In genomic region chr5:179980767-179981166, GRCh38 we compare ENCODE assay signal across 20 cellular contexts.
"Had no signal": no experiment of that assay in that cellular context is flagged by ENCODE, and none has a peak within 500 bp of the region (broad histone marks: within the 10 kb centered on the region; RNA-seq: fewer than 3 reads in every experiment).

No MANE protein-coding gene starts in this region.

- H3K27ac Mint-ChIP-seq: stimulated activated naive B cell treated with anti-CD40 and anti-IgM and Interleukin-4, amounts not matched to agents 10 μg/mL and 1 μg/mL and 100 μg/mL, for 72 hours had no signal

- H3K4me1 Mint-ChIP-seq: stimulated activated naive CD8-positive, alpha-beta T cell treated with anti-CD3 and anti-CD28 coated beads, Interleukin-15, amount 100 ng/mL, for 72 hours had no signal

- H2AFZ ChIP-seq: hepatocyte had no signal

- DNase-seq: effector CD4-positive, alpha-beta T cell; foreskin melanocyte; head of caudate nucleus; kidney; left cardiac atrium; naive thymus-derived CD8-positive, alpha-beta T cell; psoas muscle; retina; spleen; stimulated activated CD4-positive, alpha-beta T cell treated with anti-CD3 and anti-CD28 coated beads, Interleukin-15, amount 100 ng/mL, for 24 hours; stimulated activated CD4-positive, alpha-beta T cell treated with anti-CD3 and anti-CD28 coated beads, Interleukin-1b, Interleukin-23, amount 100 ng/mL, for 48 hours; stimulated activated CD4-positive, alpha-beta T cell treated with anti-CD3 and anti-CD28 coated beads, Interleukin-4, amount 100 ng/mL, for 24 hours; stimulated activated naive B cell treated with anti-CD40 and anti-IgM and Interleukin-4, amounts not matched to agents 10 μg/mL and 1 μg/mL and 100 μg/mL, for 72 hours; stimulated activated naive CD8-positive, alpha-beta T cell treated with anti-CD3 and anti-CD28 coated beads, Interleukin-15, amount 100 ng/mL, for 72 hours; testis had no signal

- H3K4me2 ChIP-seq: hepatocyte had no signal

- H3K9me3 ChIP-seq: neutrophil, psoas muscle, spleen, testis, tibial nerve had no signal

- H3K27me3 Mint-ChIP-seq: naive thymus-derived CD8-positive, alpha-beta T cell; stimulated activated naive B cell treated with anti-CD40 and anti-IgM and Interleukin-4, amounts not matched to agents 10 μg/mL and 1 μg/mL and 100 μg/mL, for 72 hours; stimulated activated naive CD8-positive, alpha-beta T cell treated with anti-CD3 and anti-CD28 coated beads, Interleukin-15, amount 100 ng/mL, for 72 hours had no signal

- H3K4me1 ChIP-seq: psoas muscle, testis, tibial nerve had no signal

- H3K4me3 ChIP-seq: coronary artery, hepatocyte, psoas muscle, spleen, testis, tibial nerve had no signal

- H3K27ac ChIP-seq: coronary artery, hepatocyte, neutrophil, psoas muscle, spleen, testis, tibial nerve had no signal

- H3K9me3 Mint-ChIP-seq: naive thymus-derived CD8-positive, alpha-beta T cell; stimulated activated naive B cell treated with anti-CD40 and anti-IgM and Interleukin-4, amounts not matched to agents 10 μg/mL and 1 μg/mL and 100 μg/mL, for 72 hours; stimulated activated naive CD8-positive, alpha-beta T cell treated with anti-CD3 and anti-CD28 coated beads, Interleukin-15, amount 100 ng/mL, for 72 hours had no signal

- ATAC-seq: left cardiac atrium; naive thymus-derived CD8-positive, alpha-beta T cell; psoas muscle; sciatic nerve; stimulated activated naive B cell treated with anti-CD40 and anti-IgM and Interleukin-4, amounts not matched to agents 10 μg/mL and 1 μg/mL and 100 μg/mL, for 72 hours; stimulated activated naive CD8-positive, alpha-beta T cell treated with anti-CD3 and anti-CD28 coated beads, Interleukin-15, amount 100 ng/mL, for 72 hours had no signal

- H3K79me2 ChIP-seq: hepatocyte had no signal

- H3K27me3 ChIP-seq: hepatocyte, neutrophil, spleen, testis, tibial nerve had no signal

- H3K4me3 Mint-ChIP-seq: naive thymus-derived CD8-positive, alpha-beta T cell; stimulated activated naive B cell treated with anti-CD40 and anti-IgM and Interleukin-4, amounts not matched to agents 10 μg/mL and 1 μg/mL and 100 μg/mL, for 72 hours; stimulated activated naive CD8-positive, alpha-beta T cell treated with anti-CD3 and anti-CD28 coated beads, Interleukin-15, amount 100 ng/mL, for 72 hours had no signal
